Comparison of ENCODE assay signal across 19 cellular contexts in the genomic region with DNA sequence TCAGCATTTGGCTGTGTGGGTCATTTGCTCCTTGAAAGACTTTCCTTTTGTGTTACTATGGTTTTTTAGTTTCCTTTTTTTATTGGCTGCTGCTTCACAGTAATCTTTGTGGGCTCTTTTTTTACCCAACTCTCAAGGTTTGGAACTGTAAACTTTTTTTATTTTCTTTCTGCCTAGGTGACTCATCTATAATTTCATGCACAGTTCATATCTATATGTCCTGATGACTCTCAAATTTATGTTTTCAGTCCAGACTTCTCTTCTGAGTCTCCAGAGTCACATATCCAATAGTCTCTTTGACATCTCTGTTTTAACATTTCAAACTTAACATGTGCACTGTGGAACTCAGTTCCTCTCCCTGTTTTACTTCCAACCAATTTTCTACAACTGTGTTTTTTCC.
"Had no signal": no experiment of that assay in that cellular context is flagged by ENCODE, and none has a peak within 500 bp of the region (broad histone marks: within the 10 kb centered on the region; RNA-seq: fewer than 3 reads in every experiment).

No MANE protein-coding gene starts in this region.

- H3K4me3 ChIP-seq: esophagus muscularis mucosa, gastrocnemius medialis, heart right ventricle, neural progenitor cell, SJCRH30, stomach, thoracic aorta had no signal

- H3K4me2 ChIP-seq: neural progenitor cell had no signal

- H3K4me1 ChIP-seq: gastrocnemius medialis, neural progenitor cell, parathyroid adenoma, SJCRH30, stomach had no signal

- H3K27me3 ChIP-seq: esophagus muscularis mucosa, gastrocnemius medialis, heart right ventricle, neural progenitor cell, SJCRH30, stomach had no signal

- H2AFZ ChIP-seq: neural progenitor cell, parathyroid adenoma had no signal

- H3K9ac ChIP-seq: neural progenitor cell, parathyroid adenoma had no signal

- H3K4me1 Mint-ChIP-seq: neural progenitor cell had no signal

- H3K79me2 ChIP-seq: parathyroid adenoma had no signal

- H3K27ac Mint-ChIP-seq: activated naive CD4-positive, alpha-beta T cell treated with anti-CD3 and anti-CD28 coated beads, Interleukin-2, amount 50 U/mL, for 24 hours; activated T-helper 1 cell treated with anti-CD3 and anti-CD28 coated beads, Interleukin-12 subunit alpha, Interleukin-12 subunit beta, Interleukin-2, Interleukin-4 antibody, amounts not matched to agents 30 ng/mL and 10 ng/mL and 1 ng/mL, durations not matched to agents 14 hours and 24 hours and 36 hours; memory B cell; neural progenitor cell had no signal

- H3K4me3 Mint-ChIP-seq: activated naive CD4-positive, alpha-beta T cell treated with anti-CD3 and anti-CD28 coated beads, Interleukin-2, amount 50 U/mL, for 24 hours; activated T-helper 1 cell treated with anti-CD3 and anti-CD28 coated beads, Interleukin-12 subunit alpha, Interleukin-12 subunit beta, Interleukin-2, Interleukin-4 antibody, amounts not matched to agents 30 ng/mL and 10 ng/mL and 1 ng/mL, durations not matched to agents 14 hours and 24 hours and 36 hours; memory B cell; neural progenitor cell had no signal

- H3K9me3 Mint-ChIP-seq: activated naive CD4-positive, alpha-beta T cell treated with anti-CD3 and anti-CD28 coated beads, Interleukin-2, amount 50 U/mL, for 24 hours; activated T-helper 1 cell treated with anti-CD3 and anti-CD28 coated beads, Interleukin-12 subunit alpha, Interleukin-12 subunit beta, Interleukin-2, Interleukin-4 antibody, amounts not matched to agents 30 ng/mL and 10 ng/mL and 1 ng/mL, durations not matched to agents 14 hours and 24 hours and 36 hours; memory B cell; neural progenitor cell had no signal

- H3K36me3 ChIP-seq: neural progenitor cell had no signal

- H3K27me3 Mint-ChIP-seq: activated naive CD4-positive, alpha-beta T cell treated with anti-CD3 and anti-CD28 coated beads, Interleukin-2, amount 50 U/mL, for 24 hours; memory B cell had no signal

- H3K9me3 ChIP-seq: esophagus muscularis mucosa, gastrocnemius medialis, heart right ventricle, SJCRH30, stomach, thoracic aorta had no signal

- FAIRE-seq: bronchial epithelial cell, colon, islet of Langerhans, urothelium cell line had no signal

- DNase-seq: activated CD4-positive, alpha-beta T cell treated with anti-CD3 and anti-CD28 coated beads for 48 hours; anterior cingulate cortex; gastrocnemius medialis; heart right ventricle; SJCRH30; stimulated activated CD4-positive, alpha-beta T cell treated with anti-CD3 and anti-CD28 coated beads, Interleukin-2, amount 100 ng/mL, for 48 hours; stomach; WERI-Rb-1 had no signal

- H3K27ac ChIP-seq: esophagus muscularis mucosa, gastrocnemius medialis, heart right ventricle, neural progenitor cell, parathyroid adenoma, SJCRH30, stomach, thoracic aorta, WERI-Rb-1 had no signal
